ENCODE assay signal across 7 cellular contexts in genomic region chr20:23995287-23995686, GRCh38. TPM values are rescaled to one million over a fixed set of nuclear protein-coding genes. Genes with fewer than 3 reads are reported as not detected.
"Had no signal": no experiment of that assay in that cellular context is flagged by ENCODE, and none has a peak within 500 bp of the region (broad histone marks: within the 10 kb centered on the region; RNA-seq: fewer than 3 reads in every experiment).

No MANE protein-coding gene starts in this region.

RNA-seq across cellular contexts. Expression of gene GGTLC1, which starts 6.7 kb away (rescaled TPM):
- total RNA-seq: LHCN-M2, MCF 10A, NCI-H460, PC-3, Peyer's patch, Right ventricle myocardium superior, SJSA1 had no signal
